14 cellular contexts compared by ENCODE assay signal in genomic region chr3:31890742-31891469, GRCh38.
"Had no signal": no experiment of that assay in that cellular context is flagged by ENCODE, and none has a peak within 500 bp of the region (broad histone marks: within the 10 kb centered on the region; RNA-seq: fewer than 3 reads in every experiment).

No MANE protein-coding gene starts in this region.

- H3K27me3 ChIP-seq: heart right ventricle had no signal

- H3K27ac Mint-ChIP-seq: activated naive CD8-positive, alpha-beta T cell treated with anti-CD3 and anti-CD28 coated beads, Interleukin-2, amount 10 ng/mL, durations not matched to agents 7 days and 5 days; T-helper 17 cell had no signal

- H3K27me3 Mint-ChIP-seq: activated naive CD8-positive, alpha-beta T cell treated with anti-CD3 and anti-CD28 coated beads, Interleukin-2, amount 10 ng/mL, durations not matched to agents 7 days and 5 days had no signal

- H3K4me3 ChIP-seq: heart right ventricle, left ventricle myocardium inferior had no signal

- H3K4me3 Mint-ChIP-seq: activated naive CD8-positive, alpha-beta T cell treated with anti-CD3 and anti-CD28 coated beads, Interleukin-2, amount 10 ng/mL, durations not matched to agents 7 days and 5 days; T-helper 17 cell had no signal

- H3K9me3 Mint-ChIP-seq: activated naive CD8-positive, alpha-beta T cell treated with anti-CD3 and anti-CD28 coated beads, Interleukin-2, amount 10 ng/mL, durations not matched to agents 7 days and 5 days had no signal

- H3K4me1 Mint-ChIP-seq: T-helper 17 cell had no signal

- H3K36me3 Mint-ChIP-seq: activated naive CD8-positive, alpha-beta T cell treated with anti-CD3 and anti-CD28 coated beads, Interleukin-2, amount 10 ng/mL, durations not matched to agents 7 days and 5 days had no signal

- H3K36me3 ChIP-seq: heart right ventricle, left ventricle myocardium inferior had no signal

- H3K27ac ChIP-seq: heart right ventricle, left ventricle myocardium inferior had no signal

- DNase-seq: activated CD4-positive, alpha-beta T cell treated with anti-CD3 and anti-CD28 coated beads, Interleukin-2, amount 50 U/mL, for 48 hours; activated CD4-positive, CD25-positive, alpha-beta regulatory T cell treated with anti-CD3 and anti-CD28 coated beads, Interleukin-2, amount 50 U/mL, for 72 hours; activated gamma-delta T cell; activated naive CD8-positive, alpha-beta T cell treated with anti-CD3 and anti-CD28 coated beads, Interleukin-2, amount 10 ng/mL, durations not matched to agents 7 days and 5 days; activated T-cell treated with anti-CD3 and anti-CD28 coated beads, Interleukin-2, amount 50 U/mL, for 48 hours; anterior cingulate cortex; heart right ventricle; islet precursor cell; left ventricle myocardium inferior; retina; stimulated activated CD4-positive, alpha-beta T cell treated with anti-CD3 and anti-CD28 coated beads, Interleukin-15, amount 100 ng/mL, for 24 hours; stimulated activated CD4-positive, alpha-beta T cell treated with anti-CD3 and anti-CD28 coated beads, Interleukin-4, amount 100 ng/mL, for 4 hours; substantia nigra; T-helper 17 cell had no signal
